In genomic region chr7:66591801-66592596, GRCh38 we compare ENCODE assay signal across 8 cellular contexts. TPM values are rescaled to one million over a fixed set of nuclear protein-coding genes. Genes with fewer than 3 reads are reported as not detected.
DNase-seq lines count a peak whose midpoint lies in the region; ATAC-seq and TF ChIP-seq lines count a peak whose summit lies in the region.

No MANE protein-coding gene starts in this region.

- H3K4me3 Mint-ChIP-seq in stimulated activated naive CD8-positive, alpha-beta T cell treated with anti-CD3 and anti-CD28 coated beads, Interleukin-15, amount 100 ng/mL, for 72 hours: peak overlapping the region; percentile 87 to 96

- no peaks in the 10 kb centered on the region for H4K20me1 ChIP-seq in neural cell (ENCODE audit: insufficient read depth)

- DNase-seq in EL (peak; percentile 91), GOT3 (lab: John Stamatoyannopoulos, UW) (peak; percentile 67), LHCN-M2 (ENCODE audit: low read depth) (peak; percentile 90), RPMI8226 (peak; percentile 97), fibroblast of villous mesenchyme (ENCODE audit: low read depth) (peak; percentile 91)
- DNase-seq in activated effector memory CD4-positive, alpha-beta T cell treated with anti-CD3 and anti-CD28 coated beads, Interleukin-2, amount 50 U/mL, for 16 hours: peak; percentile 96
- peak; percentile 84 to 90 for DNase-seq in stimulated activated naive CD8-positive, alpha-beta T cell treated with anti-CD3 and anti-CD28 coated beads, Interleukin-15, amount 100 ng/mL, for 72 hours

- TF ChIP-seq EP300 in neural cell (conservative IDR thresholded peaks at IDR 0.05; ENCODE audit: poor library complexity, severe bottlenecking): peak; percentile 59

- H3K9ac ChIP-seq in neural cell (ENCODE audit: low read length): peak overlapping the region; percentile 85

- H3K4me3 ChIP-seq in fibroblast of villous mesenchyme (ENCODE audit: low read depth, low read length) (peak overlapping the region; percentile 96), neural cell (ENCODE audit: low read length) (peak overlapping the region; percentile 99)

- peaks cover 0 to 6% of the 10 kb centered on the region in 2 donors for H3K9me3 Mint-ChIP-seq in stimulated activated naive CD8-positive, alpha-beta T cell treated with anti-CD3 and anti-CD28 coated beads, Interleukin-15, amount 100 ng/mL, for 72 hours

- peaks cover 33% of the 10 kb centered on the region for H3K79me2 ChIP-seq in neural cell (replicated peaks; ENCODE audit: insufficient read depth, low read length)

- no peaks in the 10 kb centered on the region for H3K27me3 ChIP-seq in neural cell (ENCODE audit: insufficient read depth, low read depth, low read length)

- H3K36me3 ChIP-seq in neural cell (ENCODE audit: insufficient read depth, low read length): no peaks in the 10 kb centered on the region

- H2AFZ ChIP-seq in neural cell (ENCODE audit: low read depth, low read length): peak overlapping the region; percentile 58

- TF ChIP-seq CTCF in fibroblast of villous mesenchyme (IDR thresholded peaks at IDR 0.05; ENCODE audit: insufficient read depth, low read depth, low read length): no peak
- TF ChIP-seq CTCF in neural cell (IDR thresholded peaks at IDR 0.05; ENCODE audit: poor library complexity, severe bottlenecking): peak; percentile 9

- no peaks in the 10 kb centered on the region for H3K9me2 ChIP-seq in neural cell (ENCODE audit: insufficient read depth, low read length)

- TF ChIP-seq RAD21 in neural cell (conservative IDR thresholded peaks at IDR 0.05): peak; percentile 28

- no peaks in the 10 kb centered on the region for H3K27me3 Mint-ChIP-seq in stimulated activated naive CD8-positive, alpha-beta T cell treated with anti-CD3 and anti-CD28 coated beads, Interleukin-15, amount 100 ng/mL, for 72 hours

- peaks cover 58% of the 10 kb centered on the region for H3K4me1 Mint-ChIP-seq in stimulated activated naive CD8-positive, alpha-beta T cell treated with anti-CD3 and anti-CD28 coated beads, Interleukin-15, amount 100 ng/mL, for 72 hours

- no peaks in the 10 kb centered on the region for H3K9me3 ChIP-seq in neural cell (ENCODE audit: low read length)

- H3K27ac ChIP-seq in neural cell (ENCODE audit: low read length): peak overlapping the region; percentile 86

- peak; percentile 99 for ATAC-seq in stimulated activated naive CD8-positive, alpha-beta T cell treated with anti-CD3 and anti-CD28 coated beads, Interleukin-15, amount 100 ng/mL, for 72 hours

- H3K4me2 ChIP-seq in neural cell (ENCODE audit: low read length): peak overlapping the region; percentile 65

- peak overlapping the region; percentile 98 for H3K27ac Mint-ChIP-seq in stimulated activated naive CD8-positive, alpha-beta T cell treated with anti-CD3 and anti-CD28 coated beads, Interleukin-15, amount 100 ng/mL, for 72 hours

- no peaks in the 10 kb centered on the region for H3F3A ChIP-seq in neural cell (ENCODE audit: insufficient read depth, low read length, poor library complexity, severe bottlenecking)

TF ChIP-seq in neural cell, 6 proteins besides CTCF, POLR2A, EP300 and RAD21:
- no peak for TF ChIP-seq EZH2 (IDR thresholded peaks at IDR 0.05; ENCODE audit: borderline replicate concordance, insufficient read depth, low read length, poor library complexity, severe bottlenecking)
- peak; percentile 50 for TF ChIP-seq SMC3 (conservative IDR thresholded peaks at IDR 0.05; ENCODE audit: poor library complexity)
- TF ChIP-seq, protein P1, sequence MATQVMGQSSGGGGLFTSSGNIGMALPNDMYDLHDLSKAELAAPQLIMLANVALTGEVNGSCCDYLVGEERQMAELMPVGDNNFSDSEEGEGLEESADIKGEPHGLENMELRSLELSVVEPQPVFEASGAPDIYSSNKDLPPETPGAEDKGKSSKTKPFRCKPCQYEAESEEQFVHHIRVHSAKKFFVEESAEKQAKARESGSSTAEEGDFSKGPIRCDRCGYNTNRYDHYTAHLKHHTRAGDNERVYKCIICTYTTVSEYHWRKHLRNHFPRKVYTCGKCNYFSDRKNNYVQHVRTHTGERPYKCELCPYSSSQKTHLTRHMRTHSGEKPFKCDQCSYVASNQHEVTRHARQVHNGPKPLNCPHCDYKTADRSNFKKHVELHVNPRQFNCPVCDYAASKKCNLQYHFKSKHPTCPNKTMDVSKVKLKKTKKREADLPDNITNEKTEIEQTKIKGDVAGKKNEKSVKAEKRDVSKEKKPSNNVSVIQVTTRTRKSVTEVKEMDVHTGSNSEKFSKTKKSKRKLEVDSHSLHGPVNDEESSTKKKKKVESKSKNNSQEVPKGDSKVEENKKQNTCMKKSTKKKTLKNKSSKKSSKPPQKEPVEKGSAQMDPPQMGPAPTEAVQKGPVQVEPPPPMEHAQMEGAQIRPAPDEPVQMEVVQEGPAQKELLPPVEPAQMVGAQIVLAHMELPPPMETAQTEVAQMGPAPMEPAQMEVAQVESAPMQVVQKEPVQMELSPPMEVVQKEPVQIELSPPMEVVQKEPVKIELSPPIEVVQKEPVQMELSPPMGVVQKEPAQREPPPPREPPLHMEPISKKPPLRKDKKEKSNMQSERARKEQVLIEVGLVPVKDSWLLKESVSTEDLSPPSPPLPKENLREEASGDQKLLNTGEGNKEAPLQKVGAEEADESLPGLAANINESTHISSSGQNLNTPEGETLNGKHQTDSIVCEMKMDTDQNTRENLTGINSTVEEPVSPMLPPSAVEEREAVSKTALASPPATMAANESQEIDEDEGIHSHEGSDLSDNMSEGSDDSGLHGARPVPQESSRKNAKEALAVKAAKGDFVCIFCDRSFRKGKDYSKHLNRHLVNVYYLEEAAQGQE (IDR thresholded peaks at IDR 0.05; ENCODE audit: borderline replicate concordance): no peak
- TF ChIP-seq POLR2AphosphoS5 (IDR thresholded peaks at IDR 0.05): peak; percentile 99
- TF ChIP-seq TAF1 (IDR thresholded peaks at IDR 0.05; ENCODE audit: low read depth): peak; percentile 54
- TF ChIP-seq MXI1 (conservative IDR thresholded peaks at IDR 0.05; ENCODE audit: poor library complexity, severe bottlenecking): peak; percentile 87

RNA-seq across cellular contexts. Expression of gene KCTD7, which starts 36.7 kb away (rescaled TPM):
- 9.1 and 11.3 TPM in 2 replicates for total RNA-seq in LHCN-M2 (2014; rRNA removed)
- 10.4 TPM for polyA plus RNA-seq in LHCN-M2 (2012)
- 11.2 and 12.2 TPM in 2 replicates for total RNA-seq in fibroblast of villous mesenchyme
- 79.4 and 89.4 TPM in 2 replicates for polyA plus RNA-seq in neural cell
- polyA minus RNA-seq in neural cell: 53.3 and 62.5 TPM in 2 replicates

Comparison
In these comparisons a context has a peak if more than half of its experiments do, and no peak if none do; other contexts are left out.
1. Peak in every context shown above with its lines: DNase-seq, ATAC-seq, H3K4me3 ChIP-seq and H3K27ac ChIP-seq.